In genomic region chr2:230734247-230735175, GRCh38 we compare ENCODE assay signal across 17 cellular contexts. TPM values are rescaled to one million over a fixed set of nuclear protein-coding genes. Genes with fewer than 3 reads are reported as not detected.
A peak's percentile ranks its signal among the peaks of the same experiment; 100 is the strongest.
DNase-seq lines count a peak whose midpoint lies in the region; ATAC-seq and TF ChIP-seq lines count a peak whose summit lies in the region.
"Had no signal": no experiment of that assay in that cellular context is flagged by ENCODE, and none has a peak within 500 bp of the region (broad histone marks: within the 10 kb centered on the region; RNA-seq: fewer than 3 reads in every experiment).

No MANE protein-coding gene starts in this region.

- no peak for TF ChIP-seq CTCF in HEK293 (tag by site-specific recombination; IDR thresholded peaks at IDR 0.05)
- no peak for TF ChIP-seq CTCF in nephron progenitor cell (IDR thresholded peaks at IDR 0.05)

- no peaks in the 10 kb centered on the region for H3K36me3 ChIP-seq in HEK293 (ENCODE audit: control insufficient read depth in 2 of 2, insufficient read depth in 1 of 2, low read length in 2 of 2)
- H3K36me3 ChIP-seq: prostate gland, thyroid gland had no signal

- peaks cover 28% of the 10 kb centered on the region for H3K36me3 Mint-ChIP-seq in T-helper 1 cell treated with Interleukin-12 subunit alpha and Interleukin-12 subunit beta and Interleukin-4 antibody, amounts not matched to agents 30 μg/mL and 1 μg/mL, for 36 hours (ENCODE audit: low read depth)
- peaks cover 27% of the 10 kb centered on the region for H3K36me3 Mint-ChIP-seq in activated naive CD8-positive, alpha-beta T cell treated with anti-CD3 and anti-CD28 coated beads, Interleukin-2, amount 10 ng/mL, durations not matched to agents 7 days and 5 days
- peaks cover 15% of the 10 kb centered on the region for H3K36me3 Mint-ChIP-seq in nephron progenitor cell (ENCODE audit: low read depth)

- no peaks in the 10 kb centered on the region for H3K9me3 ChIP-seq in HEK293 (ENCODE audit: control insufficient read depth, insufficient read depth, low read depth, low read length)
- H3K9me3 ChIP-seq: prostate gland, SJSA1, thyroid gland had no signal

- POLR2A ChIA-PET in HEK293 (lab: Yijun Ruan, JAX) = no interaction called here
- POLR2A ChIA-PET in activated naive CD8-positive, alpha-beta T cell treated with anti-CD3 and anti-CD28 coated beads, Interleukin-2, amount 10 ng/mL, durations not matched to agents 7 days and 5 days (lab: Charles Lee) = interaction anchor here (0.6 to 3.9 kb wide), 2 partner anchors 20 to 39 kb away, joined by 5 to 12 read pairs; no protein-coding TSS in a partner anchor

- no peak overlapping the region for H3K4me3 Mint-ChIP-seq in T-helper 1 cell treated with Interleukin-12 subunit alpha and Interleukin-12 subunit beta and Interleukin-4 antibody, amounts not matched to agents 30 μg/mL and 1 μg/mL, for 36 hours
- peak overlapping the region; percentile 4 for H3K4me3 Mint-ChIP-seq in activated naive CD8-positive, alpha-beta T cell treated with anti-CD3 and anti-CD28 coated beads, Interleukin-2, amount 10 ng/mL, durations not matched to agents 7 days and 5 days
- no peak overlapping the region for H3K4me3 Mint-ChIP-seq in nephron progenitor cell

- no peaks in the 10 kb centered on the region for H3K9me3 Mint-ChIP-seq in T-helper 1 cell treated with Interleukin-12 subunit alpha and Interleukin-12 subunit beta and Interleukin-4 antibody, amounts not matched to agents 30 μg/mL and 1 μg/mL, for 36 hours
- H3K9me3 Mint-ChIP-seq in activated naive CD8-positive, alpha-beta T cell treated with anti-CD3 and anti-CD28 coated beads, Interleukin-2, amount 10 ng/mL, durations not matched to agents 7 days and 5 days = no peaks in the 10 kb centered on the region
- H3K9me3 Mint-ChIP-seq in nephron progenitor cell = no peaks in the 10 kb centered on the region

- no peaks in the 10 kb centered on the region for H3K27me3 Mint-ChIP-seq in T-helper 1 cell treated with Interleukin-12 subunit alpha and Interleukin-12 subunit beta and Interleukin-4 antibody, amounts not matched to agents 30 μg/mL and 1 μg/mL, for 36 hours (ENCODE audit: low read depth)
- H3K27me3 Mint-ChIP-seq in activated naive CD8-positive, alpha-beta T cell treated with anti-CD3 and anti-CD28 coated beads, Interleukin-2, amount 10 ng/mL, durations not matched to agents 7 days and 5 days = no peaks in the 10 kb centered on the region
- no peaks in the 10 kb centered on the region for H3K27me3 Mint-ChIP-seq in nephron progenitor cell (ENCODE audit: low read depth, poor library complexity)

- no peak overlapping the region for H3K4me3 ChIP-seq in HEK293 (ENCODE audit: low read depth, low read length)
- H3K4me3 ChIP-seq: prostate gland, SJSA1, thyroid gland had no signal

- no peak overlapping the region for H3K27ac ChIP-seq in HEK293 (ENCODE audit: extremely low read depth, low read depth, low read length)
- H3K27ac ChIP-seq: 22Rv1, HL-60, prostate gland, SJSA1 had no signal

- CTCF ChIA-PET in HEK293 (lab: Yijun Ruan, JAX) = interaction anchor here (0.8 to 1.4 kb wide), 2 partner anchors 9 to 64 kb away, joined by 3 to 6 read pairs; no protein-coding TSS in a partner anchor

- H3K4me1 Mint-ChIP-seq in T-helper 1 cell treated with Interleukin-12 subunit alpha and Interleukin-12 subunit beta and Interleukin-4 antibody, amounts not matched to agents 30 μg/mL and 1 μg/mL, for 36 hours (ENCODE audit: low read depth) = peaks cover 69% of the 10 kb centered on the region
- peaks cover 66% of the 10 kb centered on the region for H3K4me1 Mint-ChIP-seq in activated naive CD8-positive, alpha-beta T cell treated with anti-CD3 and anti-CD28 coated beads, Interleukin-2, amount 10 ng/mL, durations not matched to agents 7 days and 5 days
- H3K4me1 Mint-ChIP-seq in nephron progenitor cell = peaks cover 35% of the 10 kb centered on the region

- ATAC-seq in activated naive CD8-positive, alpha-beta T cell treated with anti-CD3 and anti-CD28 coated beads, Interleukin-2, amount 10 ng/mL, durations not matched to agents 7 days and 5 days (ENCODE audit: low read depth) = no peak

- DNase-seq in T-helper 1 cell = no peak
- no peak for DNase-seq in activated naive CD8-positive, alpha-beta T cell treated with anti-CD3 and anti-CD28 coated beads, Interleukin-2, amount 10 ng/mL, durations not matched to agents 7 days and 5 days
- no peak for DNase-seq in nephron progenitor cell
- no peak for DNase-seq in epidermal melanocyte (ENCODE audit: insufficient read length, low spot score)
- DNase-seq in NCI-H2196 (lab: John Stamatoyannopoulos, UW; ENCODE audit: unreplicated experiment) = no peak
- DNase-seq in iPS-NIHi7 (ENCODE audit: extremely low spot score) = no peak
- DNase-seq: activated CD4-positive, alpha-beta T cell treated with anti-CD3 and anti-CD28 coated beads, Interleukin-2, amount 50 U/mL, for 4 hours; activated effector memory CD4-positive, alpha-beta T cell treated with anti-CD3 and anti-CD28 coated beads, Interleukin-2, amount 50 U/mL, for 16 hours; NCI-H2081; NCI-H526 treated with DMSO at 0.1 percent for 48 hours; thyroid gland had no signal

- H3K27ac Mint-ChIP-seq in T-helper 1 cell treated with Interleukin-12 subunit alpha and Interleukin-12 subunit beta and Interleukin-4 antibody, amounts not matched to agents 30 μg/mL and 1 μg/mL, for 36 hours = peak overlapping the region; percentile 55
- H3K27ac Mint-ChIP-seq in activated naive CD8-positive, alpha-beta T cell treated with anti-CD3 and anti-CD28 coated beads, Interleukin-2, amount 10 ng/mL, durations not matched to agents 7 days and 5 days = peak overlapping the region; percentile 14
- peak overlapping the region; percentile 88 for H3K27ac Mint-ChIP-seq in nephron progenitor cell

- peaks cover 24% of the 10 kb centered on the region for H3K4me1 ChIP-seq in HEK293 (ENCODE audit: control insufficient read depth, insufficient read depth, low read length)

TF ChIP-seq in HEK293, 187 proteins besides CTCF, POLR2A, EP300 and RAD21:
- no peak for TF ChIP-seq KLF16 (tag by site-specific recombination; IDR thresholded peaks at IDR 0.05)
- TF ChIP-seq ZNF157 (tag by site-specific recombination; IDR thresholded peaks at IDR 0.05) = no peak
- TF ChIP-seq SCRT1 (tag by site-specific recombination; IDR thresholded peaks at IDR 0.05; ENCODE audit: borderline replicate concordance) = peak; percentile 55; the same call in 1 of the 2 replicates
- TF ChIP-seq ZNF521 (tag by site-specific recombination; IDR thresholded peaks at IDR 0.05) = no peak
- peak; percentile 63 for TF ChIP-seq SCRT2 (tag by site-specific recombination; IDR thresholded peaks at IDR 0.05)
- TF ChIP-seq, protein P1, sequence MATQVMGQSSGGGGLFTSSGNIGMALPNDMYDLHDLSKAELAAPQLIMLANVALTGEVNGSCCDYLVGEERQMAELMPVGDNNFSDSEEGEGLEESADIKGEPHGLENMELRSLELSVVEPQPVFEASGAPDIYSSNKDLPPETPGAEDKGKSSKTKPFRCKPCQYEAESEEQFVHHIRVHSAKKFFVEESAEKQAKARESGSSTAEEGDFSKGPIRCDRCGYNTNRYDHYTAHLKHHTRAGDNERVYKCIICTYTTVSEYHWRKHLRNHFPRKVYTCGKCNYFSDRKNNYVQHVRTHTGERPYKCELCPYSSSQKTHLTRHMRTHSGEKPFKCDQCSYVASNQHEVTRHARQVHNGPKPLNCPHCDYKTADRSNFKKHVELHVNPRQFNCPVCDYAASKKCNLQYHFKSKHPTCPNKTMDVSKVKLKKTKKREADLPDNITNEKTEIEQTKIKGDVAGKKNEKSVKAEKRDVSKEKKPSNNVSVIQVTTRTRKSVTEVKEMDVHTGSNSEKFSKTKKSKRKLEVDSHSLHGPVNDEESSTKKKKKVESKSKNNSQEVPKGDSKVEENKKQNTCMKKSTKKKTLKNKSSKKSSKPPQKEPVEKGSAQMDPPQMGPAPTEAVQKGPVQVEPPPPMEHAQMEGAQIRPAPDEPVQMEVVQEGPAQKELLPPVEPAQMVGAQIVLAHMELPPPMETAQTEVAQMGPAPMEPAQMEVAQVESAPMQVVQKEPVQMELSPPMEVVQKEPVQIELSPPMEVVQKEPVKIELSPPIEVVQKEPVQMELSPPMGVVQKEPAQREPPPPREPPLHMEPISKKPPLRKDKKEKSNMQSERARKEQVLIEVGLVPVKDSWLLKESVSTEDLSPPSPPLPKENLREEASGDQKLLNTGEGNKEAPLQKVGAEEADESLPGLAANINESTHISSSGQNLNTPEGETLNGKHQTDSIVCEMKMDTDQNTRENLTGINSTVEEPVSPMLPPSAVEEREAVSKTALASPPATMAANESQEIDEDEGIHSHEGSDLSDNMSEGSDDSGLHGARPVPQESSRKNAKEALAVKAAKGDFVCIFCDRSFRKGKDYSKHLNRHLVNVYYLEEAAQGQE (tag by site-specific recombination; IDR thresholded peaks at IDR 0.05) = no peak

RNA-seq across cellular contexts. Expression of gene CAB39, which starts 21.9 kb away (rescaled TPM):
- 100 to 1,000 TPM; 138 to 143 TPM for total RNA-seq in activated naive CD8-positive, alpha-beta T cell treated with anti-CD3 and anti-CD28 coated beads, Interleukin-2, amount 10 ng/mL, durations not matched to agents 7 days and 5 days

Comparison
In these comparisons a context has a peak if more than half of its experiments do, and no peak if none do; other contexts are left out.
1. H3K27ac Mint-ChIP-seq: peak in every context shown above with its lines; median percentile 88 in nephron progenitor cell; 55 in T-helper 1 cell treated with Interleukin-12 subunit alpha and Interleukin-12 subunit beta and Interleukin-4 antibody, amounts not matched to agents 30 μg/mL and 1 μg/mL, for 36 hours; 14 in activated naive CD8-positive, alpha-beta T cell treated with anti-CD3 and anti-CD28 coated beads, Interleukin-2, amount 10 ng/mL, durations not matched to agents 7 days and 5 days.